Comparison of ENCODE assay signal across 9 cellular contexts in genomic region chr10:109852004-109852717, GRCh38.
DNase-seq lines count a peak whose midpoint lies in the region; ATAC-seq lines count a peak whose summit lies in the region.
"Had no signal": no experiment of that assay in that cellular context is flagged by ENCODE, and none has a peak within 500 bp of the region (broad histone marks: within the 10 kb centered on the region; RNA-seq: fewer than 3 reads in every experiment).

No MANE protein-coding gene starts in this region.

- H3K36me3 ChIP-seq in CD8-positive, alpha-beta memory T cell (ENCODE audit: insufficient read depth, low read length), result no peaks in the 10 kb centered on the region
- no peaks in the 10 kb centered on the region for H3K36me3 ChIP-seq in naive thymus-derived CD4-positive, alpha-beta T cell (ENCODE audit: control insufficient read depth in 2 of 3, insufficient read depth in 3 of 3, low read length in 3 of 3)

- H3K9me3 ChIP-seq in CD8-positive, alpha-beta memory T cell (ENCODE audit: low read length), result no peaks in the 10 kb centered on the region
- H3K9me3 ChIP-seq in naive thymus-derived CD4-positive, alpha-beta T cell (ENCODE audit: control insufficient read depth in 2 of 3, low read length in 3 of 3), result no peaks in the 10 kb centered on the region

- H3K27me3 Mint-ChIP-seq in CD8-positive, alpha-beta memory T cell, result peaks cover 6% of the 10 kb centered on the region in 2 donors
- peaks cover 0 to 13% (median 8%) of the 10 kb centered on the region in 5 donors for H3K27me3 Mint-ChIP-seq in naive thymus-derived CD4-positive, alpha-beta T cell

- peak; percentile 90 for ATAC-seq in GM19455 (IDR thresholded peaks at IDR 0.05; ENCODE audit: unreplicated experiment)
- peak; percentile 91 for ATAC-seq in HG03565 (IDR thresholded peaks at IDR 0.05; ENCODE audit: unreplicated experiment)
- peak; percentile 77 for ATAC-seq in naive thymus-derived CD4-positive, alpha-beta T cell

- H3K27ac ChIP-seq in CD8-positive, alpha-beta memory T cell (ENCODE audit: low read depth, low read length), result no peak overlapping the region
- H3K27ac ChIP-seq in epithelial cell of prostate, result no peak overlapping the region
- H3K27ac ChIP-seq in naive thymus-derived CD4-positive, alpha-beta T cell (ENCODE audit: low read depth, low read length), result no peak overlapping the region

- H3K4me3 Mint-ChIP-seq in CD8-positive, alpha-beta memory T cell, result peak overlapping the region in 4 of 7 donors; percentile 10 to 78 (median 37)
- H3K4me3 Mint-ChIP-seq in naive thymus-derived CD4-positive, alpha-beta T cell, result peak overlapping the region in 8 of 10 donors; percentile 4 to 66 (median 37)
- H3K4me3 Mint-ChIP-seq: T-helper 1 cell treated with Interleukin-12 subunit alpha and Interleukin-12 subunit beta and Interleukin-4 antibody, amounts not matched to agents 30 μg/mL and 1 μg/mL, for 36 hours had no signal

- intact Hi-C loops in naive thymus-derived CD4-positive, alpha-beta T cell (cut with micrococcal nuclease), result no loop called here

- H3K27me3 ChIP-seq in CD8-positive, alpha-beta memory T cell (ENCODE audit: insufficient read depth, low read length, poor library complexity, severe bottlenecking), result no peaks in the 10 kb centered on the region
- H3K27me3 ChIP-seq in naive thymus-derived CD4-positive, alpha-beta T cell (ENCODE audit: control insufficient read depth in 2 of 2, insufficient read depth in 2 of 2, low read length in 2 of 2), result no peaks in the 10 kb centered on the region

- H3K9me3 Mint-ChIP-seq in CD8-positive, alpha-beta memory T cell, result no peaks in the 10 kb centered on the region
- H3K9me3 Mint-ChIP-seq in naive thymus-derived CD4-positive, alpha-beta T cell, result peaks cover 0 to 2% (median 0%) of the 10 kb centered on the region in 11 donors
- H3K9me3 Mint-ChIP-seq: T-helper 1 cell treated with Interleukin-12 subunit alpha and Interleukin-12 subunit beta and Interleukin-4 antibody, amounts not matched to agents 30 μg/mL and 1 μg/mL, for 36 hours had no signal

- H3K4me1 Mint-ChIP-seq in CD8-positive, alpha-beta memory T cell, result peaks cover 14 to 18% (median 17%) of the 10 kb centered on the region in 3 donors
- peaks cover 14 to 18% (median 17%) of the 10 kb centered on the region in 7 donors for H3K4me1 Mint-ChIP-seq in naive thymus-derived CD4-positive, alpha-beta T cell

- DNase-seq in CD8-positive, alpha-beta memory T cell, result peak; percentile 35 to 72 (median 51)
- peak; percentile 13 for DNase-seq in NOMO-1 treated with dmso at 0.1 percent for 144 hours (lab: John Stamatoyannopoulos, UW; ENCODE audit: unreplicated experiment)
- peak; percentile 70 for DNase-seq in activated CD8-positive, alpha-beta memory T cell treated with anti-CD3 and anti-CD28 coated beads, Interleukin-2, amount 50 U/mL, for 4 hours
- DNase-seq in epithelial cell of prostate (ENCODE audit: low read depth, low spot score), result peak; percentile 10
- peak; percentile 21 to 72 (median 60) for DNase-seq in naive thymus-derived CD4-positive, alpha-beta T cell
- DNase-seq in stimulated activated CD8-positive, alpha-beta memory T cell treated with anti-CD3 and anti-CD28 coated beads, Interleukin-7, amount 100 ng/mL, for 4 hours (ENCODE audit: low read depth in 2 of 2), result peak; percentile 36 to 38

- peak overlapping the region in 3 of 8 donors; percentile 12 to 45 (median 15) for H3K27ac Mint-ChIP-seq in CD8-positive, alpha-beta memory T cell
- peak overlapping the region in 3 of 9 donors; percentile 3 to 49 (median 17) for H3K27ac Mint-ChIP-seq in naive thymus-derived CD4-positive, alpha-beta T cell
- H3K27ac Mint-ChIP-seq: T-helper 1 cell treated with Interleukin-12 subunit alpha and Interleukin-12 subunit beta and Interleukin-4 antibody, amounts not matched to agents 30 μg/mL and 1 μg/mL, for 36 hours had no signal

- no peaks in the 10 kb centered on the region for H3K36me3 Mint-ChIP-seq in CD8-positive, alpha-beta memory T cell
- no peaks in the 10 kb centered on the region for H3K36me3 Mint-ChIP-seq in naive thymus-derived CD4-positive, alpha-beta T cell

- H3K4me1 ChIP-seq in CD8-positive, alpha-beta memory T cell (ENCODE audit: insufficient read depth, low read length), result peaks cover 6% of the 10 kb centered on the region
- peaks cover 4 to 5% of the 10 kb centered on the region in 2 donors for H3K4me1 ChIP-seq in naive thymus-derived CD4-positive, alpha-beta T cell (ENCODE audit: control insufficient read depth in 2 of 2, insufficient read depth in 2 of 2, low read length in 2 of 2)

- CTCF ChIA-PET in CD8-positive, alpha-beta memory T cell (lab: Charles Lee), result interaction anchor here (0.7 to 1.2 kb wide), 2 partner anchors 12 to 30 kb away, joined by 3 to 4 read pairs; no protein-coding TSS in a partner anchor
- CTCF ChIA-PET in naive thymus-derived CD4-positive, alpha-beta T cell (lab: Charles Lee), result interaction anchor here (0.9 kb wide), 1 partner anchor 9 kb away, joined by 3 read pairs; no protein-coding TSS in a partner anchor

- POLR2A ChIA-PET in CD8-positive, alpha-beta memory T cell (lab: Charles Lee), result no interaction called here
- POLR2A ChIA-PET in naive thymus-derived CD4-positive, alpha-beta T cell (lab: Charles Lee), result no interaction called here

- no peak overlapping the region for H3K4me3 ChIP-seq in CD8-positive, alpha-beta memory T cell (ENCODE audit: low read length)
- H3K4me3 ChIP-seq in naive thymus-derived CD4-positive, alpha-beta T cell (ENCODE audit: low read length), result no peak overlapping the region

Comparison
In these comparisons a context has a peak if more than half of its experiments do, and no peak if none do; other contexts are left out.
1. DNase-seq: peak in every context shown above with its lines; median percentile 70 in activated CD8-positive, alpha-beta memory T cell treated with anti-CD3 and anti-CD28 coated beads, Interleukin-2, amount 50 U/mL, for 4 hours; 60 in naive thymus-derived CD4-positive, alpha-beta T cell; 51 in CD8-positive, alpha-beta memory T cell; 37 in stimulated activated CD8-positive, alpha-beta memory T cell treated with anti-CD3 and anti-CD28 coated beads, Interleukin-7, amount 100 ng/mL, for 4 hours; 13 in NOMO-1 treated with dmso at 0.1 percent for 144 hours; 10 in epithelial cell of prostate.